10 cellular contexts compared by ENCODE assay signal in genomic region chr11:3834349-3835099, GRCh38. TPM values are rescaled to one million over a fixed set of nuclear protein-coding genes. Genes with fewer than 3 reads are reported as not detected.
DNase-seq lines count a peak whose midpoint lies in the region; FAIRE-seq and TF ChIP-seq lines count a peak whose summit lies in the region.
"Had no signal": no experiment of that assay in that cellular context is flagged by ENCODE, and none has a peak within 500 bp of the region (broad histone marks: within the 10 kb centered on the region; RNA-seq: fewer than 3 reads in every experiment).

No MANE protein-coding gene starts in this region.

- H3K9ac ChIP-seq in H1 (replicated peaks in 1 of 4; ENCODE audit: extremely low read depth in 1 of 4, low read depth in 3 of 4, low read length in 3 of 4): no peak overlapping the region
- no peak overlapping the region for H3K9ac ChIP-seq in neural progenitor cell

- no peak for TF ChIP-seq EP300 in H1 (IDR thresholded peaks at IDR 0.05; ENCODE audit: borderline replicate concordance in 1 of 2, low read depth in 2 of 2, low read length in 2 of 2)

- H2BK12ac ChIP-seq in H1 (ENCODE audit: low read depth, low read length): no peak overlapping the region

- H3K79me1 ChIP-seq in H1 (ENCODE audit: low read depth, low read length): peaks cover 22% of the 10 kb centered on the region

- no peak overlapping the region for H4K91ac ChIP-seq in H1 (replicated peaks; ENCODE audit: insufficient read length, low read length)

- no peak overlapping the region for H3K23ac ChIP-seq in H1 (ENCODE audit: insufficient read length)

- H3K36me3 Mint-ChIP-seq in Caco-2 (ENCODE audit: insufficient read depth, unreplicated experiment): peaks cover 30% of the 10 kb centered on the region
- peaks cover 27% of the 10 kb centered on the region for H3K36me3 Mint-ChIP-seq in neural progenitor cell

- TF ChIP-seq RAD21 in H1 (IDR thresholded peaks at IDR 0.05 in 1 of 2, conservative IDR thresholded peaks at IDR 0.05 in 1 of 2; ENCODE audit: low read depth in 2 of 2, low read length in 2 of 2): no peak

- intact Hi-C loops in Caco-2 (cut with micrococcal nuclease; ENCODE audit: unreplicated experiment) (no loop called here), OCI-LY7 (cut with micrococcal nuclease; ENCODE audit: unreplicated experiment) (no loop called here)

- H3K9me3 ChIP-seq in Caco-2 (no peaks in the 10 kb centered on the region), OCI-LY7 (ENCODE audit: low read length) (no peaks in the 10 kb centered on the region), H1 (ENCODE audit: insufficient read depth in 2 of 2, low read depth in 1 of 2, low read length in 1 of 2) (no peaks in the 10 kb centered on the region), neural progenitor cell (ENCODE audit: low read depth) (no peaks in the 10 kb centered on the region)

- H4K8ac ChIP-seq in H1 (ENCODE audit: extremely low read depth, insufficient read depth, low read length): no peak overlapping the region

- H3K4me1 Mint-ChIP-seq in Caco-2 (ENCODE audit: low read depth, unreplicated experiment) (peaks cover 27% of the 10 kb centered on the region), neural progenitor cell (peaks cover 24% of the 10 kb centered on the region)

- H4K20me1 ChIP-seq in OCI-LY7 (ENCODE audit: insufficient read depth, low read length) (peaks cover 21% of the 10 kb centered on the region; the same call in 1 of the 2 replicates), H1 (replicated peaks in 1 of 2; ENCODE audit: control insufficient read depth in 1 of 2, insufficient read depth in 2 of 2, low read length in 2 of 2) (peaks cover 15 to 32% of the 10 kb centered on the region in 2 experiments), neural progenitor cell (ENCODE audit: low read depth) (peaks cover 75% of the 10 kb centered on the region)

- no peak overlapping the region for H2BK15ac ChIP-seq in H1 (ENCODE audit: low read length)

- no peak overlapping the region for H3K56ac ChIP-seq in H1 (replicated peaks; ENCODE audit: insufficient read length, low read depth, low read length)

- peak overlapping the region; percentile 49 for H3K4me2 ChIP-seq in OCI-LY7 (ENCODE audit: low read length)
- peak overlapping the region; percentile 5 to 22; a peak in 1 of 4 replicates for H3K4me2 ChIP-seq in H1 (ENCODE audit: insufficient read depth in 1 of 2, low read depth in 2 of 2, low read length in 2 of 2)
- H3K4me2 ChIP-seq in neural progenitor cell: no peak overlapping the region

- no peak overlapping the region for H3K18ac ChIP-seq in H1 (ENCODE audit: extremely low read depth, low read length)

- 0 out of 2 replicates have a peak overlapping the region, but pooled peaks have one; percentile 7 for H2BK5ac ChIP-seq in H1 (ENCODE audit: low read depth, low read length)

- TF ChIP-seq CTCF in Caco-2 (IDR thresholded peaks at IDR 0.05; ENCODE audit: insufficient read depth in 1 of 2, low read depth in 1 of 2, low read length in 1 of 2, severe bottlenecking in 1 of 2, unreplicated experiment in 1 of 2) (no peak), OCI-LY7 (conservative IDR thresholded peaks at IDR 0.05; ENCODE audit: low read length) (no peak), H1 (IDR thresholded peaks at IDR 0.05; ENCODE audit: control extremely low read depth in 1 of 3, insufficient read depth in 1 of 3, low read depth in 1 of 3, low read length in 3 of 3) (no peak), neural progenitor cell (IDR thresholded peaks at IDR 0.05) (no peak)

- FAIRE-seq in H1 (lab: Jason Lieb, UNC): no peak
- FAIRE-seq: endometrium had no signal

- BruUV-seq in Caco-2 (replicated peaks; lab: Mats Ljungman, UMichigan) (no TSS peak), OCI-LY7 (replicated peaks; lab: Mats Ljungman, UMichigan) (no TSS peak)

- H3K27me3 Mint-ChIP-seq in Caco-2 (ENCODE audit: insufficient read depth, unreplicated experiment) (no peaks in the 10 kb centered on the region), neural progenitor cell (ENCODE audit: insufficient read depth, low read depth) (peaks cover 3% of the 10 kb centered on the region)

- H3K79me2 ChIP-seq in OCI-LY7 (ENCODE audit: insufficient read depth, low read depth, low read length) (peaks cover 61% of the 10 kb centered on the region; the same call in 1 of the 2 replicates), H1 (ENCODE audit: control insufficient read depth in 1 of 2, insufficient read depth in 2 of 2, low read length in 2 of 2) (peaks cover 7 to 55% of the 10 kb centered on the region in 2 experiments), neural progenitor cell (ENCODE audit: low read depth) (peaks cover 73% of the 10 kb centered on the region)

- DNase-seq in Caco-2: no peak
- DNase-seq in OCI-LY7 (ENCODE audit: low spot score): peak; percentile 53
- DNase-seq in H1 (ENCODE audit: low read depth in 1 of 2, low spot score in 2 of 2): no peak
- no peak for DNase-seq in neural progenitor cell (ENCODE audit: low spot score)
- DNase-seq in H4 (ENCODE audit: low spot score): no peak
- no peak for DNase-seq in SW480 (ENCODE audit: low spot score)
- DNase-seq in NCI-H1048 (lab: John Stamatoyannopoulos, UW): no peak
- no peak for DNase-seq in SHP77 (lab: John Stamatoyannopoulos, UW)
- DNase-seq: MM.1S had no signal

- H3K36me3 ChIP-seq in Caco-2 (ENCODE audit: control insufficient read depth, insufficient read depth, low read length): no peaks in the 10 kb centered on the region
- H3K36me3 ChIP-seq in OCI-LY7 (ENCODE audit: insufficient read depth, low read length): peaks cover 66% of the 10 kb centered on the region
- H3K36me3 ChIP-seq in H1 (ENCODE audit: control insufficient read depth in 2 of 4, insufficient read depth in 4 of 4, low read length in 3 of 4): peaks cover 0 to 12% (median 4%) of the 10 kb centered on the region in 4 experiments; a peak in 4 of 8 replicates
- no peaks in the 10 kb centered on the region for H3K36me3 ChIP-seq in neural progenitor cell

- no peaks in the 10 kb centered on the region for H3K9me2 ChIP-seq in OCI-LY7 (ENCODE audit: insufficient read depth, low read length)

- no peak overlapping the region for H4K5ac ChIP-seq in H1 (ENCODE audit: insufficient read length, low read depth, low read length)

- no peaks in the 10 kb centered on the region for H3F3A ChIP-seq in neural progenitor cell (ENCODE audit: low read depth)

- no peak overlapping the region for H3K4ac ChIP-seq in H1 (replicated peaks; ENCODE audit: insufficient read length, low read depth, low read length)

- CTCF ChIA-PET in Caco-2 (lab: Charles Lee) (interaction anchor here (1.4 kb wide), 1 partner anchor 18 kb away, joined by 3 read pairs; no protein-coding TSS in a partner anchor), OCI-LY7 (lab: Charles Lee; ENCODE audit: unreplicated experiment) (interaction anchor here (1.2 kb wide), 1 partner anchor 27 kb away, joined by 3 read pairs; no protein-coding TSS in a partner anchor), H1 (lab: Charles Lee; ENCODE audit: partially characterized antibody) (interaction anchor here (1.1 to 18.5 kb wide), 8 partner anchors 9 to 251 kb away, joined by 3 to 214 read pairs (median 6); partner anchors contain the start of genes PGAP2 and STIM1)

- no peak overlapping the region for H3K4me3 Mint-ChIP-seq in Caco-2 (ENCODE audit: unreplicated experiment)
- no peak overlapping the region for H3K4me3 Mint-ChIP-seq in neural progenitor cell

- no peak overlapping the region for H3K27ac ChIP-seq in OCI-LY7 (ENCODE audit: low read depth, low read length, poor library complexity, severe bottlenecking)
- H3K27ac ChIP-seq in H1 (ENCODE audit: low read depth, low read length): no peak overlapping the region
- no peak overlapping the region for H3K27ac ChIP-seq in neural progenitor cell

- peaks cover under 1% of the 10 kb centered on the region; the same call in 1 of the 2 replicates for H3K23me2 ChIP-seq in H1 (ENCODE audit: low read depth, low read length)

- H3K4me1 ChIP-seq in Caco-2 (peaks cover 17% of the 10 kb centered on the region), OCI-LY7 (ENCODE audit: insufficient read depth, low read length, poor library complexity, severe bottlenecking) (peaks cover 60% of the 10 kb centered on the region), H1 (replicated peaks in 1 of 4; ENCODE audit: control insufficient read depth in 3 of 4, insufficient read depth in 4 of 4, low read length in 3 of 4) (peaks cover 5 to 23% (median 16%) of the 10 kb centered on the region in 4 experiments), neural progenitor cell (peaks cover 4% of the 10 kb centered on the region)

- H2AK5ac ChIP-seq in H1 (ENCODE audit: low read depth, low read length): no peak overlapping the region

- H3K27ac Mint-ChIP-seq in Caco-2 (ENCODE audit: unreplicated experiment) (peak overlapping the region; percentile 14), neural progenitor cell (peak overlapping the region; percentile 35)

- no peak overlapping the region for H2BK120ac ChIP-seq in H1 (replicated peaks; ENCODE audit: low read depth, low read length)

- no peak overlapping the region for H3K14ac ChIP-seq in H1 (ENCODE audit: insufficient read length)

- no peak overlapping the region for H3K4me3 ChIP-seq in Caco-2 (ENCODE audit: low read depth, low read length)
- peak overlapping the region; percentile 20 for H3K4me3 ChIP-seq in OCI-LY7 (ENCODE audit: low read depth, low read length, poor library complexity, severe bottlenecking)
- no peak overlapping the region for H3K4me3 ChIP-seq in H1 (ENCODE audit: extremely low read depth in 1 of 4, insufficient read depth in 2 of 4, low read depth in 3 of 4, low read length in 4 of 4)
- no peak overlapping the region for H3K4me3 ChIP-seq in neural progenitor cell

- H3K27me3 ChIP-seq in Caco-2 (replicated peaks; ENCODE audit: control insufficient read depth, insufficient read depth, low read length) (no peaks in the 10 kb centered on the region), H1 (replicated peaks in 1 of 4; ENCODE audit: control insufficient read depth in 3 of 4, extremely low read depth in 1 of 4, insufficient read depth in 3 of 4, low read length in 3 of 4) (no peaks in the 10 kb centered on the region), neural progenitor cell (no peaks in the 10 kb centered on the region)

- POLR2A ChIA-PET in Caco-2 (lab: Charles Lee) (no interaction called here), OCI-LY7 (lab: Charles Lee) (interaction anchor here (0.9 to 1.0 kb wide), 2 partner anchors 15 to 137 kb away, joined by 3 read pairs; no protein-coding TSS in a partner anchor), H1 (lab: Charles Lee; ENCODE audit: partially characterized antibody) (interaction anchor here (0.7 to 1.6 kb wide), 5 partner anchors 8 to 37 kb away, joined by 3 to 7 read pairs (median 4); partner anchors contain the start of genes NUP98 and STIM1)

- no peak overlapping the region for H2BK20ac ChIP-seq in H1 (ENCODE audit: low read length)

- H2AFZ ChIP-seq in OCI-LY7 (ENCODE audit: low read length): no peak overlapping the region
- no peak overlapping the region for H2AFZ ChIP-seq in H1 (ENCODE audit: low read length)
- no peak overlapping the region for H2AFZ ChIP-seq in neural progenitor cell (replicated peaks)

- H3K9me3 Mint-ChIP-seq in Caco-2 (ENCODE audit: unreplicated experiment) (no peaks in the 10 kb centered on the region), neural progenitor cell (no peaks in the 10 kb centered on the region)

- TF ChIP-seq POLR2A in H1 (IDR thresholded peaks at IDR 0.05; ENCODE audit: control extremely low read depth in 1 of 2, low read depth in 2 of 2, low read length in 2 of 2): no peak

- WGBS in H1 (ENCODE audit: extremely low coverage in 1 of 2, insufficient coverage in 1 of 2, insufficient read length in 1 of 2, insufficient replicate concordance in 2 of 2, low coverage in 1 of 2, low lambda C conversion rate in 2 of 2, missing lambda C conversion rate in 1 of 2), 2 experiments: 85% methylated on average over 8 of the region's 8 CpGs; no CpG with 5 or more reads in 1 of the 2 experiments

RNA-seq across cellular contexts. Expression of gene RHOG, which starts 6.2 kb away (rescaled TPM):
- total RNA-seq in Caco-2 (2022): 36.9 and 40.5 TPM in 2 replicates
- 20.9 and 26.2 TPM in 2 replicates for total RNA-seq in OCI-LY7 (2014; rRNA removed; shearing (Covaris generic))
- total RNA-seq in OCI-LY7 (2022): 54.8 and 57.8 TPM in 2 replicates
- total RNA-seq in H1 (2021; fragmentation: NEBNext Ultra II Directional; extraction: Animal tissue kit (Norgen Biotek cat#: 25700)): 28.3 and 31.2 TPM in 2 replicates
- polyA plus RNA-seq in H1 (2011; rRNA removed): 69.6 and 79.8 TPM in 2 replicates
- polyA plus RNA-seq in H1 (2011; cell fraction: cytosol; rRNA removed): 44.6 TPM
- 50.4 TPM for polyA plus RNA-seq in H1 (2011; cell fraction: nucleus; rRNA removed)
- 34.2 to 46.4 TPM (median 43.0 TPM) in 4 replicates for polyA plus RNA-seq in H1 (2012, experiment 1 of 2)
- 48.4 TPM for polyA plus RNA-seq in H1 (2012, experiment 2 of 2)
- polyA plus RNA-seq in H1 (2013, experiment 1 of 2): 31.2 TPM
- 28.8 TPM for polyA plus RNA-seq in H1 (2013, experiment 2 of 2)
- 46.8 and 68.7 TPM in 2 replicates for polyA minus RNA-seq in H1 (2011; rRNA and poly(A)+ RNA removed)
- polyA minus RNA-seq in H1 (2011; cell fraction: cytosol; rRNA and poly(A)+ RNA removed): 34.2 TPM
- 31.7 TPM for polyA minus RNA-seq in H1 (2011; cell fraction: nucleus; rRNA and poly(A)+ RNA removed)
- 5.9 and 19.9 TPM in 2 replicates for total RNA-seq in neural progenitor cell (ENCODE audit: low replicate concordance)
- total RNA-seq in H4 (2014; rRNA removed; shearing (Covaris generic)): 37.4 and 62.5 TPM in 2 replicates

RNA-seq across cellular contexts. Expression of gene STIM1, which starts 20.9 kb away (rescaled TPM):
- total RNA-seq in Caco-2 (2022) (54.2 and 55.1 TPM in 2 replicates), OCI-LY7 (2022) (49.1 and 55.4 TPM in 2 replicates), neural progenitor cell (ENCODE audit: low replicate concordance) (17.3 and 18.9 TPM in 2 replicates)
- 20.9 and 21.0 TPM in 2 replicates for total RNA-seq in OCI-LY7 (2014; rRNA removed; shearing (Covaris generic))
- total RNA-seq in H1 (2021; fragmentation: NEBNext Ultra II Directional; extraction: Animal tissue kit (Norgen Biotek cat#: 25700)): 11.6 and 12.2 TPM in 2 replicates
- polyA plus RNA-seq in H1 (2011; rRNA removed): 11.1 and 17.9 TPM in 2 replicates
- 14.4 TPM for polyA plus RNA-seq in H1 (2011; cell fraction: cytosol; rRNA removed)
- 21.5 TPM for polyA plus RNA-seq in H1 (2011; cell fraction: nucleus; rRNA removed)
- polyA plus RNA-seq in H1 (2012, experiment 1 of 2): 10.1 to 17.7 TPM (median 14.6 TPM) in 4 replicates
- 10.8 TPM for polyA plus RNA-seq in H1 (2012, experiment 2 of 2)
- polyA plus RNA-seq in H1 (2013, experiment 1 of 2): 11.3 TPM
- polyA plus RNA-seq in H1 (2013, experiment 2 of 2): 12.8 TPM
- 36.5 and 60.1 TPM in 2 replicates for polyA minus RNA-seq in H1 (2011; rRNA and poly(A)+ RNA removed)
- polyA minus RNA-seq in H1 (2011; cell fraction: cytosol; rRNA and poly(A)+ RNA removed): 14.2 TPM
- 18.3 TPM for polyA minus RNA-seq in H1 (2011; cell fraction: nucleus; rRNA and poly(A)+ RNA removed)
- 22.1 and 22.7 TPM in 2 replicates for total RNA-seq in H4 (2014; rRNA removed; shearing (Covaris generic))

RNA-seq across cellular contexts. Expression of gene PGAP2, which starts 26.2 kb away (rescaled TPM):
- total RNA-seq in Caco-2 (2022) (53.6 and 57.9 TPM in 2 replicates), OCI-LY7 (2022) (44.0 and 47.9 TPM in 2 replicates), neural progenitor cell (ENCODE audit: low replicate concordance) (10.0 and 37.4 TPM in 2 replicates)
- total RNA-seq in OCI-LY7 (2014; rRNA removed; shearing (Covaris generic)): 15.1 and 23.9 TPM in 2 replicates
- 56.0 and 56.5 TPM in 2 replicates for total RNA-seq in H1 (2021; fragmentation: NEBNext Ultra II Directional; extraction: Animal tissue kit (Norgen Biotek cat#: 25700))
- 106 and 111 TPM in 2 replicates for polyA plus RNA-seq in H1 (2011; rRNA removed)
- 68.7 TPM for polyA plus RNA-seq in H1 (2011; cell fraction: cytosol; rRNA removed)
- polyA plus RNA-seq in H1 (2011; cell fraction: nucleus; rRNA removed): 103 TPM
- 53.7 to 85.1 TPM (median 73.2 TPM) in 4 replicates for polyA plus RNA-seq in H1 (2012, experiment 1 of 2)
- polyA plus RNA-seq in H1 (2012, experiment 2 of 2): 79.9 TPM
- polyA plus RNA-seq in H1 (2013, experiment 1 of 2): 63.9 TPM
- polyA plus RNA-seq in H1 (2013, experiment 2 of 2): 71.3 TPM
- polyA minus RNA-seq in H1 (2011; rRNA and poly(A)+ RNA removed): 82.7 and 110 TPM in 2 replicates
- 38.8 TPM for polyA minus RNA-seq in H1 (2011; cell fraction: cytosol; rRNA and poly(A)+ RNA removed)
- polyA minus RNA-seq in H1 (2011; cell fraction: nucleus; rRNA and poly(A)+ RNA removed): 46.2 TPM
- total RNA-seq in H4 (2014; rRNA removed; shearing (Covaris generic)): 8.2 and 14.0 TPM in 2 replicates

RNA-seq across cellular contexts. Expression of gene NUP98, which starts 37.2 kb away (rescaled TPM):
- total RNA-seq in Caco-2 (2022): 146 and 150 TPM in 2 replicates
- 83.9 and 102 TPM in 2 replicates for total RNA-seq in OCI-LY7 (2014; rRNA removed; shearing (Covaris generic))
- 112 and 115 TPM in 2 replicates for total RNA-seq in OCI-LY7 (2022)
- 98.6 and 105 TPM in 2 replicates for total RNA-seq in H1 (2021; fragmentation: NEBNext Ultra II Directional; extraction: Animal tissue kit (Norgen Biotek cat#: 25700))
- polyA plus RNA-seq in H1 (2011; rRNA removed): 243 and 261 TPM in 2 replicates
- polyA plus RNA-seq in H1 (2011; cell fraction: cytosol; rRNA removed): 159 TPM
- 309 TPM for polyA plus RNA-seq in H1 (2011; cell fraction: nucleus; rRNA removed)
- polyA plus RNA-seq in H1 (2012, experiment 1 of 2): 49.4 to 93.4 TPM (median 84.2 TPM) in 4 replicates
- polyA plus RNA-seq in H1 (2012, experiment 2 of 2): 12.2 TPM
- polyA plus RNA-seq in H1 (2013, experiment 1 of 2): 75.9 TPM
- polyA plus RNA-seq in H1 (2013, experiment 2 of 2): 67.4 TPM
- 379 and 432 TPM in 2 replicates for polyA minus RNA-seq in H1 (2011; rRNA and poly(A)+ RNA removed)
- 119 TPM for polyA minus RNA-seq in H1 (2011; cell fraction: cytosol; rRNA and poly(A)+ RNA removed)
- polyA minus RNA-seq in H1 (2011; cell fraction: nucleus; rRNA and poly(A)+ RNA removed): 161 TPM
- 94.8 and 106 TPM in 2 replicates for total RNA-seq in neural progenitor cell (ENCODE audit: low replicate concordance)
- 93.9 and 101 TPM in 2 replicates for total RNA-seq in H4 (2014; rRNA removed; shearing (Covaris generic))
